Comparison of ENCODE assay signal across 23 cellular contexts in the genomic region with DNA sequence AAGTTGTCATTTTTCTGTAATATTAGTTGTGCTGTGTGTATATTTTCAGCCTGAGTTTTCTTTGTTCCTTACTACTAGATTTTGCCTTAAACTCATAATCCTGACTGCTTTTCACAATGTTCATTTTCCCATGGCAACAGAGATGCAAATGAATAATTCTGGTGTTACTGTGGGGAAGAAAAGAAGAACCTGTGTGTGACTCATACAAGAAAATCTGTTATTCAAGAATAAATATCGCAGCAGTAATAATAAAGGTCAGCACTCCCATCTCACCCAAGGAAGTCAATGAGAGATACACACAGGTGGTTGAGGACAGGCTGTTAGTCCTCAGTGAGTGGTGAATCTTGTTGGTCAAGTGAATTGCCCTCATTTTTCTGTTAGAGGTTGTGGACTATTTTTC.
DNase-seq lines count a peak whose midpoint lies in the region; FAIRE-seq and TF ChIP-seq lines count a peak whose summit lies in the region.
"Had no signal": no experiment of that assay in that cellular context is flagged by ENCODE, and none has a peak within 500 bp of the region (broad histone marks: within the 10 kb centered on the region; RNA-seq: fewer than 3 reads in every experiment).

No MANE protein-coding gene starts in this region.

- H3K27ac ChIP-seq in 22Rv1 (peak overlapping the region; percentile 28; the same call in 1 of the 2 replicates), MM.1S (ENCODE audit: low read length) (no peak overlapping the region), breast epithelium (no peak overlapping the region)
- H3K27ac ChIP-seq: psoas muscle, SJSA1, tibial nerve, WERI-Rb-1 had no signal

- TF ChIP-seq CTCF in 22Rv1 (IDR thresholded peaks at IDR 0.05) (no peak), MM.1S (IDR thresholded peaks at IDR 0.05; ENCODE audit: low read length) (no peak), breast epithelium (IDR thresholded peaks at IDR 0.05) (no peak)

- no peaks in the 10 kb centered on the region for H3K9me3 ChIP-seq in MM.1S (replicated peaks; ENCODE audit: insufficient read depth, low read length)
- no peaks in the 10 kb centered on the region for H3K9me3 ChIP-seq in breast epithelium
- H3K9me3 ChIP-seq: psoas muscle, SJSA1, tibial nerve had no signal

- no peak overlapping the region for H3K4me2 ChIP-seq in MM.1S (ENCODE audit: low read depth, low read length)

- H3K27me3 ChIP-seq in MM.1S (replicated peaks; ENCODE audit: insufficient read depth, low read length) (no peaks in the 10 kb centered on the region), breast epithelium (no peaks in the 10 kb centered on the region)
- H3K27me3 ChIP-seq: SJSA1, tibial nerve had no signal

- H3K9ac ChIP-seq in MM.1S (ENCODE audit: low read length), result no peak overlapping the region

- H3K79me2 ChIP-seq in MM.1S (ENCODE audit: low read length), result no peaks in the 10 kb centered on the region

- no peak for TF ChIP-seq POLR2A in breast epithelium (IDR thresholded peaks at IDR 0.05)
- no peak for TF ChIP-seq POLR2A in GM12891 (IDR thresholded peaks at IDR 0.05; ENCODE audit: low read depth, low read length)

- no peaks in the 10 kb centered on the region for H3K9me2 ChIP-seq in MM.1S (replicated peaks; ENCODE audit: insufficient read depth, low read length)

- no peaks in the 10 kb centered on the region for H4K20me1 ChIP-seq in MM.1S (ENCODE audit: insufficient read depth, low read length)

- H3F3A ChIP-seq in MM.1S (ENCODE audit: insufficient read depth, low read length), result no peaks in the 10 kb centered on the region

- DNase-seq in HT1080 (ENCODE audit: low read depth) (peak; percentile 67), amniotic epithelial cell (ENCODE audit: low read depth) (peak; percentile 23), iris pigment epithelial cell (ENCODE audit: low read depth) (peak; percentile 31), MM.1S (no peak), NCI-H2107 treated with DMSO at 0.1 percent for 48 hours (lab: John Stamatoyannopoulos, UW; ENCODE audit: unreplicated experiment) (no peak), breast epithelium (ENCODE audit: low spot score in 2 of 2) (no peak), GM12891 (ENCODE audit: insufficient read length, low spot score) (no peak)
- DNase-seq: activated CD4-positive, alpha-beta memory T cell treated with anti-CD3 and anti-CD28 coated beads for 36 hours; activated naive CD8-positive, alpha-beta T cell treated with anti-CD3 and anti-CD28 coated beads, Interleukin-2, amount 10 ng/mL, durations not matched to agents 7 days and 5 days; activated T-cell treated with anti-CD3 and anti-CD28 coated beads, Interleukin-2, amount 50 U/mL, for 24 hours; effector memory CD4-positive, alpha-beta T cell; H9; mesenchymal stem cell; natural killer cell; NCI-H526; psoas muscle; stimulated activated CD4-positive, alpha-beta T cell treated with anti-CD3 and anti-CD28 coated beads, Interleukin-12 subunit alpha, Interleukin-12 subunit beta, amount 100 ng/mL, for 4 hours; T-helper 17 cell; WERI-Rb-1 had no signal

- H2AFZ ChIP-seq in MM.1S (ENCODE audit: low read length), result no peak overlapping the region

- no peaks in the 10 kb centered on the region for H3K36me3 ChIP-seq in MM.1S (replicated peaks; ENCODE audit: insufficient read depth, low read length)
- no peaks in the 10 kb centered on the region for H3K36me3 ChIP-seq in breast epithelium
- H3K36me3 ChIP-seq: SJSA1, tibial nerve, WERI-Rb-1 had no signal

- H3K4me3 ChIP-seq in MM.1S (ENCODE audit: low read length) (no peak overlapping the region), breast epithelium (no peak overlapping the region)
- H3K4me3 ChIP-seq: psoas muscle, SJSA1, tibial nerve had no signal

- FAIRE-seq in GM12891 (lab: Jason Lieb, UNC), result no peak
- FAIRE-seq: keratinocyte had no signal

- intact Hi-C loops in breast epithelium (cut with DNase I; ENCODE audit: low total_unique reads), result no loop called here

- no peaks in the 10 kb centered on the region for H3K4me1 ChIP-seq in MM.1S (ENCODE audit: low read length)
- H3K4me1 ChIP-seq in breast epithelium, result no peaks in the 10 kb centered on the region
- H3K4me1 ChIP-seq: psoas muscle, SJSA1 had no signal

TF ChIP-seq in GM12891, 5 proteins besides CTCF, POLR2A, EP300 and RAD21:
- TF ChIP-seq POU2F2 (IDR thresholded peaks at IDR 0.05; ENCODE audit: low read depth, low read length) (no peak), PAX5 (IDR thresholded peaks at IDR 0.05; ENCODE audit: insufficient read depth, low read length, severe bottlenecking) (no peak), TAF1 (IDR thresholded peaks at IDR 0.05; ENCODE audit: low read depth, low read length) (no peak), POLR2AphosphoS5 (IDR thresholded peaks at IDR 0.05; ENCODE audit: low read depth, low read length) (no peak), SPI1 (IDR thresholded peaks at IDR 0.05; ENCODE audit: low read depth, low read length) (no peak)
TF ChIP-seq in GM12891: peak in this region for 0.

Comparison
In these comparisons a context has a peak if more than half of its experiments do, and no peak if none do; other contexts are left out.
1. DNase-seq: peak in HT1080 (single experiment), amniotic epithelial cell (single experiment) and iris pigment epithelial cell (single experiment); none in MM.1S (single experiment), NCI-H2107 treated with DMSO at 0.1 percent for 48 hours (single experiment), breast epithelium (0 of 2) and GM12891 (single experiment).